Comparison of ENCODE assay signal across 7 cellular contexts in the genomic region with DNA sequence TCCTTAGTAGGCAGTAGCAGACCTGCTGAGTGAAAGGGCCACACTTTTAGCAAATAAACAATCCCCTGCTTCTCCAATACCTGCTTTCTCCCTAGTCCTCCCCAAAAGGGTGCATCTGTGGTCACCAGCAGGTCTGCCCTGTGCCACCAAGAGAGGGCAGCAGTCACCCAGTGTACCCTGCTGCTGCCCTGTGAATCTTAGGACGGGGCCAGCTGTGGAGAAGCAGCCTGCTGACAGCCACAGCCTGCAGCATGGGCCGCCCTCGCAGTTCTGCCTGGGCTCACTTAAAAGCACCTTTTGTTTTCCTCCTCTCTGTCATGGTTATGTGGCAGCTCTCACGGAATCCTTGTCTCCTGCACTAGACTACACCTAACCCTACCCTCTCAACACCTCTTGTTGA.
A peak's percentile ranks its signal among the peaks of the same experiment; 100 is the strongest.
DNase-seq lines count a peak whose midpoint lies in the region; TF ChIP-seq lines count a peak whose summit lies in the region.
"Not testable (repeated sequence)": the region's sequence is repeated elsewhere in the genome, so short reads cannot be mapped to it uniquely, and the experiment has no call there.

No MANE protein-coding gene starts in this region.

- not testable (repeated sequence) for H4K20me1 ChIP-seq in MM.1S (ENCODE audit: insufficient read depth, low read length); hepatocyte (ENCODE audit: insufficient read depth, poor library complexity, severe bottlenecking)

- H3K79me2 ChIP-seq in MM.1S (ENCODE audit: low read length); hepatocyte: not testable (repeated sequence)

- H3K4me1 Mint-ChIP-seq in MCF 10A (ENCODE audit: insufficient read depth, unreplicated experiment); progenitor cell of endocrine pancreas (ENCODE audit: low read depth): not testable (repeated sequence)

- TF ChIP-seq CTCF in GM10266 (IDR thresholded peaks at IDR 0.05; ENCODE audit: control insufficient read depth, insufficient read depth, low read depth, missing control alignments): peak; percentile 32
- TF ChIP-seq CTCF in MM.1S (IDR thresholded peaks at IDR 0.05; ENCODE audit: low read length): peak; percentile 33
- TF ChIP-seq CTCF in MCF 10A (IDR thresholded peaks at IDR 0.05; ENCODE audit: unreplicated experiment): peak; percentile 34
- peak; percentile 31 for TF ChIP-seq CTCF in hepatocyte (IDR thresholded peaks at IDR 0.05; ENCODE audit: poor library complexity)
- peak; percentile 52 for TF ChIP-seq CTCF in progenitor cell of endocrine pancreas (IDR thresholded peaks at IDR 0.05; ENCODE audit: unreplicated experiment)

- intact Hi-C loops in MCF 10A (cut with micrococcal nuclease): not testable (repeated sequence)

- H3K27ac ChIP-seq in MM.1S (ENCODE audit: low read length); hepatocyte: not testable (repeated sequence)

- H3K4me2 ChIP-seq in MM.1S (ENCODE audit: low read depth, low read length); hepatocyte: not testable (repeated sequence)

- not testable (repeated sequence) for H3K4me3 Mint-ChIP-seq in MCF 10A (ENCODE audit: unreplicated experiment); progenitor cell of endocrine pancreas (ENCODE audit: low read depth)

- H3K27ac Mint-ChIP-seq in MCF 10A (ENCODE audit: low read depth, unreplicated experiment): not testable (repeated sequence)
- H3K27ac Mint-ChIP-seq in progenitor cell of endocrine pancreas: peak overlapping the region; percentile 37

- H3F3A ChIP-seq in MM.1S (ENCODE audit: insufficient read depth, low read length): peaks cover 22% of the 10 kb centered on the region

- not testable (repeated sequence) for H3K9ac ChIP-seq in MM.1S (ENCODE audit: low read length)

- H3K4me1 ChIP-seq in MM.1S (ENCODE audit: low read length): peaks cover 25% of the 10 kb centered on the region
- H3K4me1 ChIP-seq in hepatocyte (ENCODE audit: insufficient read depth): not testable (repeated sequence)

- not testable (repeated sequence) for BruUV-seq in MCF 10A (replicated peaks; lab: Mats Ljungman, UMichigan)

- not testable (repeated sequence) for H2AFZ ChIP-seq in MM.1S (ENCODE audit: low read length); hepatocyte

- WGBS in hepatocyte (ENCODE audit: low lambda C conversion rate, missing lambda C conversion rate): 62% methylated on average over 4 of the region's 4 CpGs

- H3K36me3 Mint-ChIP-seq in MCF 10A (ENCODE audit: insufficient read depth, unreplicated experiment); progenitor cell of endocrine pancreas (ENCODE audit: insufficient read depth): not testable (repeated sequence)

- CTCF ChIA-PET in MCF 10A (lab: Yijun Ruan, JAX): interaction anchor here (1.0 to 1.9 kb wide), 3 partner anchors 10 to 319 kb away, joined by 3 to 5 read pairs (median 4); no protein-coding TSS in a partner anchor

- POLR2A ChIA-PET in MCF 10A (lab: Yijun Ruan, JAX): not testable (repeated sequence)

- H3K9me3 Mint-ChIP-seq in MCF 10A (ENCODE audit: unreplicated experiment); progenitor cell of endocrine pancreas (ENCODE audit: low read depth): not testable (repeated sequence)

- not testable (repeated sequence) for H3K36me3 ChIP-seq in MM.1S (replicated peaks; ENCODE audit: insufficient read depth, low read length); hepatocyte (replicated peaks; ENCODE audit: insufficient read depth, low read depth)

- H3K9me2 ChIP-seq in MM.1S (replicated peaks; ENCODE audit: insufficient read depth, low read length); hepatocyte (replicated peaks; ENCODE audit: insufficient read depth): not testable (repeated sequence)

- not testable (repeated sequence) for H3K9me3 ChIP-seq in MM.1S (replicated peaks; ENCODE audit: insufficient read depth, low read length); hepatocyte (ENCODE audit: low read depth)

- not testable (repeated sequence) for H3K27me3 ChIP-seq in MM.1S (replicated peaks; ENCODE audit: insufficient read depth, low read length); hepatocyte

- H3K4me3 ChIP-seq in MM.1S (ENCODE audit: low read length); hepatocyte: not testable (repeated sequence)

- not testable (repeated sequence) for DNase-seq in GM10266 (ENCODE audit: extremely low spot score); MM.1S
- peak; percentile 17 for DNase-seq in OCI-M1 (lab: John Stamatoyannopoulos, UW)
- peak; percentile 28 for DNase-seq in activated CD4-positive, alpha-beta T cell treated with anti-CD3 and anti-CD28 coated beads, Interleukin-2, amount 50 U/mL, for 1 hour
- DNase-seq in MCF 10A (ENCODE audit: unreplicated experiment): peak; percentile 33
- peak; percentile 23 for DNase-seq in hepatocyte (ENCODE audit: low spot score)
- DNase-seq in progenitor cell of endocrine pancreas (ENCODE audit: low spot score, unreplicated experiment): peak; percentile 24

- H3K27me3 Mint-ChIP-seq in MCF 10A (ENCODE audit: insufficient read depth, unreplicated experiment); progenitor cell of endocrine pancreas: not testable (repeated sequence)
